In the genomic region with DNA sequence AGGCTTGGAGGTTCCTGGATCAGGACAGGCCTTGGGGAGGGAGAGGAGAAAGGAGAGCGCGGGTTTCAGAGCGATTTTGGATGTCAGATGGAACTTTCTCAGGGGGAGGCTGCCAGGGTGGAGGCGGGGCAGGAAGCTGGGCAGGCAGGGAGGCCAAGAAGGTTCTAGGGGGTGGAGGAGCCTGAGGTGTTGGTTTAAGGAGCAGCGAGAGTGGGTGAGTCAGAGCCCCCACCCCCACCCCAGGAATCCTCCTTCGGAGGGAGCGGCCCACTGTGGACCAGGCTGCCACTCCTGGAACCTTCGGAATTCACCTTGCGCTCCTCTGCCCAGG, we compare ENCODE assay signal across 7 cellular contexts. TPM values are rescaled to one million over a fixed set of nuclear protein-coding genes. Genes with fewer than 3 reads are reported as not detected.
DNase-seq lines count a peak whose midpoint lies in the region; ATAC-seq, FAIRE-seq and TF ChIP-seq lines count a peak whose summit lies in the region.

No MANE protein-coding gene starts in this region.

- WGBS in small intestine, 3 donors: 3 to 13% (median 6%) methylated on average over 7 to 9 of the region's 9 CpGs

- POLR2A ChIA-PET in activated CD4-positive, alpha-beta memory T cell treated with anti-CD3 and anti-CD28 coated beads for 36 hours (lab: Charles Lee): interaction anchor here (0.6 kb wide), 1 partner anchor 14 kb away, joined by 3 read pairs; no protein-coding TSS in a partner anchor

- no peak for TF ChIP-seq CTCF in parathyroid adenoma (IDR thresholded peaks at IDR 0.05)

- H3K9me3 ChIP-seq in parathyroid adenoma (ENCODE audit: control insufficient read depth, low read length) (no peaks in the 10 kb centered on the region), small intestine (ENCODE audit: control insufficient read depth, low read depth) (no peaks in the 10 kb centered on the region)

- no peak for FAIRE-seq in small intestine (lab: Jason Lieb, UNC)

- DNase-seq in HPDE6-E6E7 (ENCODE audit: extremely low spot score) (peak; percentile 91), glomerular visceral epithelial cell (ENCODE audit: extremely low spot score) (peak; percentile 92), small intestine (no peak)
- peak; percentile 52 for DNase-seq in activated CD4-positive, alpha-beta memory T cell treated with anti-CD3 and anti-CD28 coated beads for 36 hours

- H3K27ac ChIP-seq in parathyroid adenoma (no peak overlapping the region), small intestine (ENCODE audit: low read depth in 1 of 2, low read length in 1 of 2) (peak overlapping the region in 1 of 2 donors; percentile 61)

- H3K27me3 ChIP-seq in parathyroid adenoma (ENCODE audit: control insufficient read depth, insufficient read depth, low read length) (no peaks in the 10 kb centered on the region), small intestine (ENCODE audit: control insufficient read depth in 2 of 2, insufficient read depth in 2 of 2, low read length in 2 of 2) (peaks cover 0 to 2% of the 10 kb centered on the region in 2 donors)

- peaks cover 26% of the 10 kb centered on the region for H3K27me3 Mint-ChIP-seq in activated CD4-positive, alpha-beta memory T cell treated with anti-CD3 and anti-CD28 coated beads for 36 hours

- H3K4me1 ChIP-seq in parathyroid adenoma (no peaks in the 10 kb centered on the region), small intestine (ENCODE audit: control insufficient read depth in 2 of 2, insufficient read depth in 1 of 2, low read depth in 1 of 2, low read length in 1 of 2) (peaks cover 0 to 3% of the 10 kb centered on the region in 2 donors)

- peak overlapping the region; percentile 76 for H2AFZ ChIP-seq in parathyroid adenoma

- intact Hi-C loops in activated CD4-positive, alpha-beta memory T cell treated with anti-CD3 and anti-CD28 coated beads for 36 hours (cut with micrococcal nuclease): no loop called here

- peak overlapping the region; percentile 48 for H3K4me2 ChIP-seq in parathyroid adenoma (ENCODE audit: low read length)

- H3K36me3 Mint-ChIP-seq in activated CD4-positive, alpha-beta memory T cell treated with anti-CD3 and anti-CD28 coated beads for 36 hours: no peaks in the 10 kb centered on the region

- H3K4me3 ChIP-seq in parathyroid adenoma (ENCODE audit: low read depth, low read length) (no peak overlapping the region), small intestine (ENCODE audit: low read depth in 1 of 2, low read length in 2 of 2) (no peak overlapping the region)

- no peaks in the 10 kb centered on the region for H3K36me3 ChIP-seq in parathyroid adenoma (ENCODE audit: control insufficient read depth, insufficient read depth, low read length)
- H3K36me3 ChIP-seq in small intestine (ENCODE audit: control insufficient read depth in 2 of 2, insufficient read depth in 2 of 2, low read length in 2 of 2): no peaks in the 10 kb centered on the region

- ATAC-seq in GM21367 (IDR thresholded peaks at IDR 0.05; ENCODE audit: unreplicated experiment) (no peak), HG02678 (IDR thresholded peaks at IDR 0.05; ENCODE audit: unreplicated experiment) (no peak)

- H3K27ac Mint-ChIP-seq in activated CD4-positive, alpha-beta memory T cell treated with anti-CD3 and anti-CD28 coated beads for 36 hours: peak overlapping the region; percentile 33

- no peaks in the 10 kb centered on the region for H3K9me3 Mint-ChIP-seq in activated CD4-positive, alpha-beta memory T cell treated with anti-CD3 and anti-CD28 coated beads for 36 hours

- peaks cover 20% of the 10 kb centered on the region for H3K4me1 Mint-ChIP-seq in activated CD4-positive, alpha-beta memory T cell treated with anti-CD3 and anti-CD28 coated beads for 36 hours (ENCODE audit: low read depth)

- H3K4me3 Mint-ChIP-seq in activated CD4-positive, alpha-beta memory T cell treated with anti-CD3 and anti-CD28 coated beads for 36 hours: peak overlapping the region; percentile 74

- H3K9ac ChIP-seq in parathyroid adenoma: no peak overlapping the region

- H3K79me2 ChIP-seq in parathyroid adenoma: no peaks in the 10 kb centered on the region

- CTCF ChIA-PET in activated CD4-positive, alpha-beta memory T cell treated with anti-CD3 and anti-CD28 coated beads for 36 hours (lab: Charles Lee): interaction anchor here (0.6 to 1.4 kb wide), 3 partner anchors 16 to 482 kb away, joined by 3 to 5 read pairs (median 3); partner anchors contain the start of gene EHD2

RNA-seq across cellular contexts. Expression of gene NOP53, which starts 15.9 kb away (rescaled TPM):
- 100 to 1,000 TPM; 259 to 268 TPM for total RNA-seq in activated CD4-positive, alpha-beta memory T cell treated with anti-CD3 and anti-CD28 coated beads for 36 hours
- polyA plus RNA-seq in small intestine: 100 to 1,000 TPM; 290 to 621 (median 552) TPM

RNA-seq across cellular contexts. Expression of gene EHD2, which starts 16.2 kb away (rescaled TPM):
- total RNA-seq in activated CD4-positive, alpha-beta memory T cell treated with anti-CD3 and anti-CD28 coated beads for 36 hours: 1 to 10 TPM in 1 of 2 experiments, under 1 TPM in 1; 0.81 to 1.6 TPM
- 10 to 100 TPM in 1 of 3 donors, 1 to 10 TPM in 1, under 1 TPM in 1; 0.89 to 35.1 (median 7.3) TPM for polyA plus RNA-seq in small intestine

RNA-seq across cellular contexts. Expression of gene SELENOW, which starts 49.1 kb away (rescaled TPM):
- total RNA-seq in activated CD4-positive, alpha-beta memory T cell treated with anti-CD3 and anti-CD28 coated beads for 36 hours: 100 to 1,000 TPM; 162 to 174 TPM
- 100 to 1,000 TPM; 322 to 434 (median 379) TPM for polyA plus RNA-seq in small intestine
